Comparison of ENCODE assay signal across 14 cellular contexts in genomic region chr20:9139106-9139808, GRCh38.
"Had no signal": no experiment of that assay in that cellular context is flagged by ENCODE, and none has a peak within 500 bp of the region (broad histone marks: within the 10 kb centered on the region; RNA-seq: fewer than 3 reads in every experiment).

No MANE protein-coding gene starts in this region.

- H3K4me1 ChIP-seq: gastrocnemius medialis, thyroid gland, uterus had no signal

- H3K27me3 ChIP-seq: gastrocnemius medialis, neutrophil, thyroid gland, uterus had no signal

- H3K9me3 ChIP-seq: neutrophil, thyroid gland, uterus had no signal

- H3K4me3 ChIP-seq: gastrocnemius medialis, skin epidermis, thyroid gland, uterus had no signal

- H3K27ac ChIP-seq: gastrocnemius medialis, neutrophil, skin epidermis, thyroid gland, uterus had no signal

- DNase-seq: activated CD4-positive, alpha-beta memory T cell treated with anti-CD3 and anti-CD28 coated beads, Interleukin-2, amount 10 ng/mL, durations not matched to agents 7 days and 5 days; activated CD4-positive, alpha-beta T cell treated with anti-CD3 and anti-CD28 coated beads for 4 hours; activated effector memory CD4-positive, alpha-beta T cell treated with Interleukin-2 at 50 U/mL for 16 hours; activated naive CD4-positive, alpha-beta T cell treated with anti-CD3 and anti-CD28 coated beads, Interleukin-2, amount 50 U/mL, for 16 hours; activated T-cell treated with anti-CD3 and anti-CD28 coated beads, Interleukin-2, amount 50 U/mL, for 24 hours; naive thymus-derived CD8-positive, alpha-beta T cell; stimulated activated CD4-positive, alpha-beta T cell treated with anti-CD3 and anti-CD28 coated beads, Interleukin-15, amount 100 ng/mL, for 24 hours; stimulated activated CD4-positive, alpha-beta T cell treated with anti-CD3 and anti-CD28 coated beads, Interleukin-4, amount 100 ng/mL, for 1 hour; stimulated activated naive B cell treated with anti-CD40 and anti-IgM and Interleukin-4, amounts not matched to agents 10 μg/mL and 1 μg/mL and 100 μg/mL, for 72 hours; thyroid gland; uterus had no signal

- ATAC-seq: gastrocnemius medialis; naive thymus-derived CD8-positive, alpha-beta T cell; stimulated activated naive B cell treated with anti-CD40 and anti-IgM and Interleukin-4, amounts not matched to agents 10 μg/mL and 1 μg/mL and 100 μg/mL, for 72 hours had no signal

- H3K36me3 ChIP-seq: gastrocnemius medialis, neutrophil, thyroid gland, uterus had no signal
